Comparison of ENCODE assay signal across 1 cellular context in genomic region chr20:35479798-35480197, GRCh38.
TF ChIP-seq lines count a peak whose summit lies in the region.

No MANE protein-coding gene starts in this region.

TF ChIP-seq in K562, 482 proteins besides CTCF, POLR2A, EP300 and RAD21:
- TF ChIP-seq MED1 (CRISPR knock-in tag; IDR thresholded peaks at IDR 0.05; ENCODE audit: borderline replicate concordance) (no peak), PATZ1 (CRISPR knock-in tag; IDR thresholded peaks at IDR 0.05; ENCODE audit: borderline replicate concordance) (no peak), XRCC4 (IDR thresholded peaks at IDR 0.05; ENCODE audit: extremely low read depth, insufficient read depth, insufficient read length) (no peak), RUNX1 (IDR thresholded peaks at IDR 0.05; ENCODE audit: low read depth) (no peak), ZNF274 (IDR thresholded peaks at IDR 0.05; ENCODE audit: borderline replicate concordance, low read depth, low read length) (no peak), PRPF4 (IDR thresholded peaks at IDR 0.05; ENCODE audit: insufficient read depth, low read depth, low read length, poor library complexity, severe bottlenecking) (no peak), ZNF133 (CRISPR knock-in tag; IDR thresholded peaks at IDR 0.05) (no peak), ZNF778 (CRISPR knock-in tag; IDR thresholded peaks at IDR 0.05) (no peak)
